28 cellular contexts compared by ENCODE assay signal in the genomic region with DNA sequence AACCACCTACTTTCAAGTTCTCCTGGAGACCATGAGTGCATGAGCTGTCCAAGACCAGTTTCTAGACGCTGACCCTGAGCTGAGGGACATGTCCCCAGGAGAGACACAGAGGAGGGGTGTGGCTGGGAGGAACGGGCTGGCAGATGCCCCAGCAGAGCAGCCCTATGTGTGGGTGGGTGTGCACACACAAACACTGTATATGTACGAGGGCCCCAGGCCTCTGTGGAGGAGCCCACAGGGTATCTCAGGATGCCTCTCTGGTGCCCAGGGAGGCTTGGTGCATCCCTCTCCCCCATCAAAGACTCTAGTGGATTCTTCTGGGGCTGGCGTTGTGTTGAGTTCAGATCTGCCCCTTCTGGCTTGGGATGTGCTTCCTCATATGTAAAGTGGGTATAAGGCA. TPM values are rescaled to one million over a fixed set of nuclear protein-coding genes. Genes with fewer than 3 reads are reported as not detected.
DNase-seq lines count a peak whose midpoint lies in the region; ATAC-seq and TF ChIP-seq lines count a peak whose summit lies in the region.
"Had no signal": no experiment of that assay in that cellular context is flagged by ENCODE, and none has a peak within 500 bp of the region (broad histone marks: within the 10 kb centered on the region; RNA-seq: fewer than 3 reads in every experiment).

No MANE protein-coding gene starts in this region.

- H3K4me3 Mint-ChIP-seq in IgD-negative memory B cell (peak overlapping the region in 2 of 4 donors; percentile 74 to 88), MCF 10A (ENCODE audit: unreplicated experiment) (no peak overlapping the region), chondrocyte (ENCODE audit: unreplicated experiment) (no peak overlapping the region)
- H3K4me3 Mint-ChIP-seq in stimulated activated naive B cell treated with anti-CD40 and anti-IgM and Interleukin-4, amounts not matched to agents 10 μg/mL and 1 μg/mL and 100 μg/mL, for 72 hours: no peak overlapping the region
- H3K4me3 Mint-ChIP-seq: activated T-cell treated with anti-CD3 and anti-CD28 coated beads, Interleukin-2, amount 50 U/mL, for 72 hours; stimulated activated naive CD8-positive, alpha-beta T cell treated with anti-CD3 and anti-CD28 coated beads, Interleukin-15, Interleukin-2, amounts not matched to agents 100 ng/mL and 50 ng/mL, for 24 hours had no signal

- peaks cover 15 to 27% (median 19%) of the 10 kb centered on the region in 3 donors for H3K4me1 Mint-ChIP-seq in IgD-negative memory B cell
- H3K4me1 Mint-ChIP-seq in stimulated activated naive B cell treated with anti-CD40 and anti-IgM and Interleukin-4, amounts not matched to agents 10 μg/mL and 1 μg/mL and 100 μg/mL, for 72 hours: peaks cover 57 to 86% of the 10 kb centered on the region in 2 donors
- H3K4me1 Mint-ChIP-seq in MCF 10A (ENCODE audit: insufficient read depth, unreplicated experiment): peaks cover 21% of the 10 kb centered on the region
- H3K4me1 Mint-ChIP-seq in chondrocyte (ENCODE audit: low read depth): peaks cover 29% of the 10 kb centered on the region

- no peak for ATAC-seq in Right ventricle myocardium inferior
- ATAC-seq in left cardiac atrium: no peak
- ATAC-seq in stimulated activated naive B cell treated with anti-CD40 and anti-IgM and Interleukin-4, amounts not matched to agents 10 μg/mL and 1 μg/mL and 100 μg/mL, for 72 hours (replicated peaks): no peak
- ATAC-seq: activated T-cell treated with anti-CD3 and anti-CD28 coated beads, Interleukin-2, amount 50 U/mL, for 72 hours had no signal

- H3K9me3 Mint-ChIP-seq in IgD-negative memory B cell (peaks cover 0 to 3% (median 1%) of the 10 kb centered on the region in 3 donors), MCF 10A (ENCODE audit: unreplicated experiment) (no peaks in the 10 kb centered on the region), chondrocyte (ENCODE audit: low read depth) (peaks cover 3% of the 10 kb centered on the region)
- peaks cover 0 to 4% of the 10 kb centered on the region in 2 donors for H3K9me3 Mint-ChIP-seq in stimulated activated naive B cell treated with anti-CD40 and anti-IgM and Interleukin-4, amounts not matched to agents 10 μg/mL and 1 μg/mL and 100 μg/mL, for 72 hours
- H3K9me3 Mint-ChIP-seq: CD4-positive, CD25-positive, alpha-beta regulatory T cell; HFFc6; stimulated activated naive CD8-positive, alpha-beta T cell treated with anti-CD3 and anti-CD28 coated beads, Interleukin-15, Interleukin-2, amounts not matched to agents 100 ng/mL and 50 ng/mL, for 24 hours had no signal

- no peak for TF ChIP-seq CTCF in MCF 10A (IDR thresholded peaks at IDR 0.05; ENCODE audit: unreplicated experiment)
- TF ChIP-seq CTCF in chondrocyte (IDR thresholded peaks at IDR 0.05): no peak

- POLR2A ChIA-PET in MCF 10A (lab: Yijun Ruan, JAX): interaction anchor here (6.4 kb wide), 1 partner anchor 18 kb away, joined by 49 read pairs; no protein-coding TSS in a partner anchor

- no TSS peak for BruUV-seq in MCF 10A (replicated peaks; lab: Mats Ljungman, UMichigan)

- H3K27ac Mint-ChIP-seq in IgD-negative memory B cell (peak overlapping the region in 2 of 3 donors; percentile 56 to 90), MCF 10A (ENCODE audit: low read depth, unreplicated experiment) (no peak overlapping the region), chondrocyte (ENCODE audit: unreplicated experiment) (no peak overlapping the region)
- H3K27ac Mint-ChIP-seq in stimulated activated naive B cell treated with anti-CD40 and anti-IgM and Interleukin-4, amounts not matched to agents 10 μg/mL and 1 μg/mL and 100 μg/mL, for 72 hours: peak overlapping the region; percentile 71
- H3K27ac Mint-ChIP-seq: activated T-cell treated with anti-CD3 and anti-CD28 coated beads, Interleukin-2, amount 50 U/mL, for 72 hours; stimulated activated naive CD8-positive, alpha-beta T cell treated with anti-CD3 and anti-CD28 coated beads, Interleukin-15, Interleukin-2, amounts not matched to agents 100 ng/mL and 50 ng/mL, for 24 hours had no signal

- CTCF ChIA-PET in MCF 10A (lab: Yijun Ruan, JAX): interaction anchor here (0.6 to 1.1 kb wide), 4 partner anchors 14 to 169 kb away, joined by 3 read pairs; no protein-coding TSS in a partner anchor

- H3K27me3 Mint-ChIP-seq in IgD-negative memory B cell (peaks cover 1% of the 10 kb centered on the region), MCF 10A (ENCODE audit: insufficient read depth, unreplicated experiment) (no peaks in the 10 kb centered on the region), chondrocyte (ENCODE audit: low read depth) (no peaks in the 10 kb centered on the region)
- H3K27me3 Mint-ChIP-seq in stimulated activated naive B cell treated with anti-CD40 and anti-IgM and Interleukin-4, amounts not matched to agents 10 μg/mL and 1 μg/mL and 100 μg/mL, for 72 hours: peaks cover 0 to 4% of the 10 kb centered on the region in 2 donors
- H3K27me3 Mint-ChIP-seq: CD4-positive, CD25-positive, alpha-beta regulatory T cell; stimulated activated naive CD8-positive, alpha-beta T cell treated with anti-CD3 and anti-CD28 coated beads, Interleukin-15, Interleukin-2, amounts not matched to agents 100 ng/mL and 50 ng/mL, for 24 hours had no signal

- intact Hi-C loops in Right ventricle myocardium inferior (cut with DNase I): no loop called here
- intact Hi-C loops in left cardiac atrium (cut with DNase I): no loop called here
- intact Hi-C loops in MCF 10A (cut with micrococcal nuclease): loop anchor here (10.0 kb wide), 1 partner anchor 182 kb away; no protein-coding TSS in a partner anchor

- H3K36me3 Mint-ChIP-seq in IgD-negative memory B cell (no peaks in the 10 kb centered on the region), MCF 10A (ENCODE audit: insufficient read depth, unreplicated experiment) (peaks cover 13% of the 10 kb centered on the region), chondrocyte (ENCODE audit: low read depth) (no peaks in the 10 kb centered on the region)
- peaks cover 16 to 34% of the 10 kb centered on the region in 2 donors for H3K36me3 Mint-ChIP-seq in stimulated activated naive B cell treated with anti-CD40 and anti-IgM and Interleukin-4, amounts not matched to agents 10 μg/mL and 1 μg/mL and 100 μg/mL, for 72 hours
- H3K36me3 Mint-ChIP-seq: CD4-positive, CD25-positive, alpha-beta regulatory T cell had no signal

- DNase-seq in Right ventricle myocardium inferior (ENCODE audit: missing footprints): peak; percentile 15
- no peak for DNase-seq in left cardiac atrium
- peak; percentile 41 for DNase-seq in islet precursor cell
- no peak for DNase-seq in stimulated activated naive B cell treated with anti-CD40 and anti-IgM and Interleukin-4, amounts not matched to agents 10 μg/mL and 1 μg/mL and 100 μg/mL, for 72 hours
- no peak for DNase-seq in NCI-H2227 treated with DMSO at 0.1 percent for 48 hours (lab: John Stamatoyannopoulos, UW)
- DNase-seq in MCF 10A (ENCODE audit: unreplicated experiment): no peak
- DNase-seq in chondrocyte (ENCODE audit: low spot score): no peak
- DNase-seq: activated CD4-positive, CD25-positive, alpha-beta regulatory T cell; activated naive CD4-positive, alpha-beta T cell treated with anti-CD3 and anti-CD28 coated beads, Interleukin-2, amount 50 U/mL, for 16 hours; activated T-cell treated with anti-CD3 and anti-CD28 coated beads, Interleukin-2, amount 50 U/mL, for 72 hours; CD4-positive, CD25-positive, alpha-beta regulatory T cell; dermis blood vessel endothelial cell; GF-D8; HFFc6; KBM-7; MM.1S; NCI-H1417; NCI-H82; Right ventricle myocardium superior; stimulated activated CD4-positive, alpha-beta T cell treated with anti-CD3 and anti-CD28 coated beads, Interleukin-4, amount 100 ng/mL, for 24 hours; T1000; tibial artery had no signal

RNA-seq across cellular contexts. Expression of gene NINJ1, which starts 2.6 kb away (rescaled TPM):
- total RNA-seq in Right ventricle myocardium inferior: 55.5 TPM
- total RNA-seq in left cardiac atrium: 10 to 100 TPM; 38.4 to 45.9 TPM
- 8.3 TPM for polyA plus RNA-seq in IgD-negative memory B cell
- 51.0 and 64.7 TPM in 2 replicates for total RNA-seq in MCF 10A (2022)
- total RNA-seq in chondrocyte: 31.5 to 35.4 TPM (median 33.6 TPM) in 3 replicates

RNA-seq across cellular contexts. Expression of gene CARD19, which starts 40.7 kb away (rescaled TPM):
- total RNA-seq in Right ventricle myocardium inferior (27.1 TPM), left cardiac atrium (10 to 100 TPM; 20.2 to 26.3 TPM), MCF 10A (2022) (34.4 and 36.6 TPM in 2 replicates), chondrocyte (28.3 to 41.7 TPM (median 40.5 TPM) in 3 replicates)
- polyA plus RNA-seq in IgD-negative memory B cell: 36.2 TPM

RNA-seq across cellular contexts. Expression of gene WNK2, which starts 47.2 kb away (rescaled TPM):
- total RNA-seq in Right ventricle myocardium inferior (200 TPM), left cardiac atrium (100 to 1,000 TPM; 174 to 175 TPM), MCF 10A (2022) (0.07 and 0.29 TPM in 2 replicates), chondrocyte (0.44 to 3.3 TPM (median 2.3 TPM) in 3 replicates)
- 0.18 TPM for polyA plus RNA-seq in IgD-negative memory B cell
- total RNA-seq: ascending aorta, dermis blood vessel endothelial cell, endothelial cell of umbilical vein, HFFc6, lung microvascular endothelial cell, renal cortical epithelial cell had no signal
- polyA plus RNA-seq: CD4-positive, CD25-positive, alpha-beta regulatory T cell; endothelial cell of umbilical vein had no signal

Comparison
In these comparisons a context has a peak if more than half of its experiments do, and no peak if none do; other contexts are left out.
1. DNase-seq: peak in Right ventricle myocardium inferior (single experiment) and islet precursor cell (single experiment); none in left cardiac atrium (single experiment), stimulated activated naive B cell treated with anti-CD40 and anti-IgM and Interleukin-4, amounts not matched to agents 10 μg/mL and 1 μg/mL and 100 μg/mL, for 72 hours (single experiment), NCI-H2227 treated with DMSO at 0.1 percent for 48 hours (single experiment), MCF 10A (single experiment) and chondrocyte (single experiment).
2. H3K27ac Mint-ChIP-seq: peak in IgD-negative memory B cell (2 of 3) and stimulated activated naive B cell treated with anti-CD40 and anti-IgM and Interleukin-4, amounts not matched to agents 10 μg/mL and 1 μg/mL and 100 μg/mL, for 72 hours (single experiment); none in MCF 10A (single experiment) and chondrocyte (single experiment).
3. RNA of gene WNK2, which starts 47.2 kb away (total RNA-seq): 200 TPM in Right ventricle myocardium inferior (single experiment) and 174 to 175 TPM in left cardiac atrium; 0.44 to 3.3 TPM in chondrocyte and 0.07 to 0.29 TPM in MCF 10A; every median in the first group is over 10 times any median in the second.